Comparison of ENCODE assay signal across 2 cellular contexts in the genomic region with DNA sequence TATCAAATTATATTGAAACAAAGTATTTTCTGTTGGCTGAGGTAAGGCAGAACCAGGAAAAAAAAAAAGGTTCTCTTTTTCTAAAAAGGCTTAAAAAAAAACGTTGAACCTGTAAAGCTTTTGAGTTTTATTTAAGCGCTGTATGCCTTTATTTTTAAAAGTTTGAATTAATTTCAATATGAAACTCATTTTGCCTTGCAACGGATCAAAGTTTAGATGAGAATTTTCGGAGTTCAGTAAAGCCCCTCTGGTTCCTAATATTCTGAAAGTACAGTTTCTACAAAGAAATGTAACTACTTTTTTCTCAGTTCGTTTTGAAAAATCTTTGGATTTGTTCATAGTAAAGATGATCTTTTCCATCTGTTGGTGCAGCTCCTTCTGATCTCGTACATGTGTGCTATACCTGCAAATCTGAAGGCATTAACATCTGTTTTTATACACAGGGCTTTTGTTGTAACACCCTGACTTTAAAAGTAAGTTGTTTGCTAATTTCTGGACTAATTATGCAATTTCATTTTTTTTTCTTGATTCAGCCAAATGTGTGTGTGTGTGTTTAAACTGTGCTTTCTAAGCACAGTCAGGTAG.
TF ChIP-seq lines count a peak whose summit lies in the region.

No MANE protein-coding gene starts in this region.

TF ChIP-seq in GM12878, 131 proteins besides CTCF, POLR2A, EP300 and RAD21:
- TF ChIP-seq NR2C2 (IDR thresholded peaks at IDR 0.05; ENCODE audit: borderline replicate concordance, control insufficient read depth, insufficient read length, low read depth) (no peak), TARDBP (IDR thresholded peaks at IDR 0.05; ENCODE audit: borderline replicate concordance) (no peak), JUND (IDR thresholded peaks at IDR 0.05; ENCODE audit: low read depth, low read length) (no peak), IRF4 (IDR thresholded peaks at IDR 0.05; ENCODE audit: low read depth, low read length) (no peak), LARP7 (IDR thresholded peaks at IDR 0.05) (no peak), IRF3 (IDR thresholded peaks at IDR 0.05) (no peak), SKIL (IDR thresholded peaks at IDR 0.05; ENCODE audit: low read depth, poor library complexity, severe bottlenecking) (no peak), NFXL1 (IDR thresholded peaks at IDR 0.05; ENCODE audit: borderline replicate concordance) (no peak), NFIC (IDR thresholded peaks at IDR 0.05; ENCODE audit: low read depth, low read length) (no peak), NFYA (IDR thresholded peaks at IDR 0.05; ENCODE audit: borderline replicate concordance, low read depth, low read length) (no peak), RUNX3 (IDR thresholded peaks at IDR 0.05; ENCODE audit: low read length) (no peak), ZBTB11 (CRISPR knock-in tag; IDR thresholded peaks at IDR 0.05) (no peak)
- TF ChIP-seq, protein P1, sequence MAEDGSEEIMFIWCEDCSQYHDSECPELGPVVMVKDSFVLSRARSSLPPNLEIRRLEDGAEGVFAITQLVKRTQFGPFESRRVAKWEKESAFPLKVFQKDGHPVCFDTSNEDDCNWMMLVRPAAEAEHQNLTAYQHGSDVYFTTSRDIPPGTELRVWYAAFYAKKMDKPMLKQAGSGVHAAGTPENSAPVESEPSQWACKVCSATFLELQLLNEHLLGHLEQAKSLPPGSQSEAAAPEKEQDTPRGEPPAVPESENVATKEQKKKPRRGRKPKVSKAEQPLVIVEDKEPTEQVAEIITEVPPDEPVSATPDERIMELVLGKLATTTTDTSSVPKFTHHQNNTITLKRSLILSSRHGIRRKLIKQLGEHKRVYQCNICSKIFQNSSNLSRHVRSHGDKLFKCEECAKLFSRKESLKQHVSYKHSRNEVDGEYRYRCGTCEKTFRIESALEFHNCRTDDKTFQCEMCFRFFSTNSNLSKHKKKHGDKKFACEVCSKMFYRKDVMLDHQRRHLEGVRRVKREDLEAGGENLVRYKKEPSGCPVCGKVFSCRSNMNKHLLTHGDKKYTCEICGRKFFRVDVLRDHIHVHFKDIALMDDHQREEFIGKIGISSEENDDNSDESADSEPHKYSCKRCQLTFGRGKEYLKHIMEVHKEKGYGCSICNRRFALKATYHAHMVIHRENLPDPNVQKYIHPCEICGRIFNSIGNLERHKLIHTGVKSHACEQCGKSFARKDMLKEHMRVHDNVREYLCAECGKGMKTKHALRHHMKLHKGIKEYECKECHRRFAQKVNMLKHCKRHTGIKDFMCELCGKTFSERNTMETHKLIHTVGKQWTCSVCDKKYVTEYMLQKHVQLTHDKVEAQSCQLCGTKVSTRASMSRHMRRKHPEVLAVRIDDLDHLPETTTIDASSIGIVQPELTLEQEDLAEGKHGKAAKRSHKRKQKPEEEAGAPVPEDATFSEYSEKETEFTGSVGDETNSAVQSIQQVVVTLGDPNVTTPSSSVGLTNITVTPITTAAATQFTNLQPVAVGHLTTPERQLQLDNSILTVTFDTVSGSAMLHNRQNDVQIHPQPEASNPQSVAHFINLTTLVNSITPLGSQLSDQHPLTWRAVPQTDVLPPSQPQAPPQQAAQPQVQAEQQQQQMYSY (CRISPR knock-in tag; IDR thresholded peaks at IDR 0.05): no peak

TF ChIP-seq in neural cell, 6 proteins besides CTCF, POLR2A, EP300 and RAD21:
- TF ChIP-seq EZH2 (IDR thresholded peaks at IDR 0.05; ENCODE audit: borderline replicate concordance, insufficient read depth, low read length, poor library complexity, severe bottlenecking) (no peak), POLR2AphosphoS5 (IDR thresholded peaks at IDR 0.05) (no peak), TAF1 (IDR thresholded peaks at IDR 0.05; ENCODE audit: low read depth) (no peak)
TF ChIP-seq in neural cell: peak in this region for 0.
